In genomic region chr2:135004005-135004746, GRCh38 we compare ENCODE assay signal across 9 cellular contexts. TPM values are rescaled to one million over a fixed set of nuclear protein-coding genes. Genes with fewer than 3 reads are reported as not detected.
DNase-seq lines count a peak whose midpoint lies in the region; ATAC-seq, FAIRE-seq and TF ChIP-seq lines count a peak whose summit lies in the region.
"Had no signal": no experiment of that assay in that cellular context is flagged by ENCODE, and none has a peak within 500 bp of the region (broad histone marks: within the 10 kb centered on the region; RNA-seq: fewer than 3 reads in every experiment).

No MANE protein-coding gene starts in this region.

- peak; percentile 93 to 96 for TF ChIP-seq RAD21 in K562 (CRISPR knock-in tag; conservative IDR thresholded peaks at IDR 0.05 in 1 of 2, IDR thresholded peaks at IDR 0.05 in 1 of 2)

- no TSS peak for BruUV-seq in K562 (replicated peaks; lab: Mats Ljungman, UMichigan)

- TF ChIP-seq CTCF in K562 (IDR thresholded peaks at IDR 0.05 in 2 of 3, conservative IDR thresholded peaks at IDR 0.05 in 1 of 3; ENCODE audit: insufficient read depth in 2 of 3, low read depth in 1 of 3, low read length in 3 of 3), result peak; percentile 91 to 96 (median 92)

- peak; percentile 91 for ATAC-seq in HG02642 (IDR thresholded peaks at IDR 0.05; ENCODE audit: poor library complexity, unreplicated experiment)
- peak; percentile 99 for ATAC-seq in K562

- H3K27ac ChIP-seq in K562 (ENCODE audit: extremely low read depth, low read depth, low read length), result no peak overlapping the region
- H3K27ac ChIP-seq: BLaER1 had no signal

- 6% methylated on average over 17 of the region's 17 CpGs for WGBS in K562 (ENCODE audit: insufficient coverage, low coverage, missing lambda C conversion rate)

- no peaks in the 10 kb centered on the region for H3K9me1 ChIP-seq in K562 (ENCODE audit: control insufficient read depth, insufficient read depth, low read length)

- no peaks in the 10 kb centered on the region for H4K20me1 ChIP-seq in K562 (replicated peaks; ENCODE audit: control insufficient read depth, insufficient read depth, low read length)
- H4K20me1 ChIP-seq: BLaER1 had no signal

- peak overlapping the region; percentile 73 for H2AFZ ChIP-seq in K562 (ENCODE audit: low read depth, low read length)

- no peak for TF ChIP-seq EP300 in K562 (IDR thresholded peaks at IDR 0.05; ENCODE audit: low read length)

- in situ Hi-C loops in K562 (cut with MboI), result no loop called here

- no peaks in the 10 kb centered on the region for H3K27me3 ChIP-seq in K562 (ENCODE audit: control insufficient read depth in 2 of 2, insufficient read depth in 2 of 2, low read length in 2 of 2)
- H3K27me3 ChIP-seq: BLaER1 had no signal

- H3K4me2 ChIP-seq in K562 (ENCODE audit: insufficient read depth, low read length), result peak overlapping the region; percentile 61
- H3K4me2 ChIP-seq: BLaER1 had no signal

- FAIRE-seq in TTC549 (lab: Jason Lieb, UNC) (peak; percentile 62), K562 (lab: Jason Lieb, UNC) (peak; percentile 76)

- H3K9me3 ChIP-seq in K562 (replicated peaks; ENCODE audit: control insufficient read depth, insufficient read depth, low read depth, low read length), result no peaks in the 10 kb centered on the region
- H3K9me3 ChIP-seq: BLaER1 had no signal

- POLR2A ChIA-PET in K562 (lab: Yijun Ruan, JAX), result interaction anchor here (0.6 to 0.7 kb wide), 3 partner anchors 368 to 1430 kb away, joined by 3 to 4 read pairs (median 3); no protein-coding TSS in a partner anchor

- TF ChIP-seq POLR2A in K562 (conservative IDR thresholded peaks at IDR 0.05), result no peak

- no peaks in the 10 kb centered on the region for H3K36me3 ChIP-seq in K562 (ENCODE audit: control insufficient read depth, insufficient read depth, low read length)
- H3K36me3 ChIP-seq: BLaER1 had no signal

- H3K79me2 ChIP-seq in K562 (ENCODE audit: control insufficient read depth, insufficient read depth, low read length), result no peaks in the 10 kb centered on the region

- CTCF ChIA-PET in K562 (lab: Yijun Ruan, JAX; ENCODE audit: low intra/inter-chr PET ratio), result interaction anchor here (0.5 to 3.0 kb wide), 6 partner anchors 528 to 706 kb away, joined by 3 to 13 read pairs (median 4); no protein-coding TSS in a partner anchor

- DNase-seq in NCI-H1417 (lab: John Stamatoyannopoulos, UW) (peak; percentile 71 to 87 (median 77)), NCI-H1417 treated with DMSO at 0.1 percent for 48 hours (lab: John Stamatoyannopoulos, UW) (no peak), NCI-H1694 (lab: John Stamatoyannopoulos, UW) (peak; percentile 81), K562 (ENCODE audit: extremely low read depth in 1 of 4, low spot score in 3 of 4) (peak; percentile 77 to 82 (median 81)), iPS DF 19.7 (ENCODE audit: low read depth, low spot score) (peak; percentile 33), smooth muscle cell of the brain vasculature (ENCODE audit: low read depth, low spot score) (peak; percentile 18)

- no peak overlapping the region for H3K4me3 ChIP-seq in K562
- H3K4me3 ChIP-seq: BLaER1 had no signal

- no peak overlapping the region; a peak in 1 of 4 replicates for H3K9ac ChIP-seq in K562 (ENCODE audit: insufficient read depth in 1 of 2, low read depth in 2 of 2, low read length in 2 of 2)
- H3K9ac ChIP-seq: BLaER1 had no signal

- peaks cover 0 to 8% of the 10 kb centered on the region in 2 experiments; a peak in 2 of 5 replicates for H3K4me1 ChIP-seq in K562 (replicated peaks in 1 of 2; ENCODE audit: control insufficient read depth in 2 of 2, insufficient read depth in 2 of 2, low read length in 2 of 2)
- H3K4me1 ChIP-seq: BLaER1 had no signal

- intact Hi-C loops in K562 (cut with micrococcal nuclease), result loop anchor here (1.0 to 10.0 kb wide), 9 partner anchors 47 to 1381 kb away; partner anchors contain the start of genes R3HDM1 and ZRANB3

TF ChIP-seq in K562, 482 proteins besides CTCF, POLR2A, EP300 and RAD21 (continues in another document):
- TF ChIP-seq ZNF655 (CRISPR knock-in tag; IDR thresholded peaks at IDR 0.05) (no peak), KAT2B (IDR thresholded peaks at IDR 0.05; ENCODE audit: low read depth, low read length) (no peak), FOXM1 (IDR thresholded peaks at IDR 0.05; ENCODE audit: low read depth) (no peak), FOXM1 (CRISPR knock-in tag; IDR thresholded peaks at IDR 0.05; ENCODE audit: low read depth) (no peak), SMC3 (conservative IDR thresholded peaks at IDR 0.05; ENCODE audit: insufficient read depth, low read depth, low read length) (peak; percentile 92), PML (IDR thresholded peaks at IDR 0.05; ENCODE audit: low read length) (no peak), MTF1 (CRISPR knock-in tag; IDR thresholded peaks at IDR 0.05; ENCODE audit: borderline replicate concordance) (no peak), SMAD2 (IDR thresholded peaks at IDR 0.05; ENCODE audit: low read depth, low read length) (no peak), KDM5B (IDR thresholded peaks at IDR 0.05; ENCODE audit: insufficient replicate concordance, low read depth, low read length) (no peak)
- TF ChIP-seq, protein P1, sequence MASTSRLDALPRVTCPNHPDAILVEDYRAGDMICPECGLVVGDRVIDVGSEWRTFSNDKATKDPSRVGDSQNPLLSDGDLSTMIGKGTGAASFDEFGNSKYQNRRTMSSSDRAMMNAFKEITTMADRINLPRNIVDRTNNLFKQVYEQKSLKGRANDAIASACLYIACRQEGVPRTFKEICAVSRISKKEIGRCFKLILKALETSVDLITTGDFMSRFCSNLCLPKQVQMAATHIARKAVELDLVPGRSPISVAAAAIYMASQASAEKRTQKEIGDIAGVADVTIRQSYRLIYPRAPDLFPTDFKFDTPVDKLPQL (IDR thresholded peaks at IDR 0.05; ENCODE audit: extremely low read depth, insufficient read length), result no peak
- TF ChIP-seq, protein P2, sequence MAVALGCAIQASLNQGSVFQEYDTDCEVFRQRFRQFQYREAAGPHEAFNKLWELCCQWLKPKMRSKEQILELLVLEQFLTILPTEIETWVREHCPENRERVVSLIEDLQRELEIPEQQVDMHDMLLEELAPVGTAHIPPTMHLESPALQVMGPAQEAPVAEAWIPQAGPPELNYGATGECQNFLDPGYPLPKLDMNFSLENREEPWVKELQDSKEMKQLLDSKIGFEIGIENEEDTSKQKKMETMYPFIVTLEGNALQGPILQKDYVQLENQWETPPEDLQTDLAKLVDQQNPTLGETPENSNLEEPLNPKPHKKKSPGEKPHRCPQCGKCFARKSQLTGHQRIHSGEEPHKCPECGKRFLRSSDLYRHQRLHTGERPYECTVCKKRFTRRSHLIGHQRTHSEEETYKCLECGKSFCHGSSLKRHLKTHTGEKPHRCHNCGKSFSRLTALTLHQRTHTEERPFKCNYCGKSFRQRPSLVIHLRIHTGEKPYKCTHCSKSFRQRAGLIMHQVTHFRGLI (CRISPR knock-in tag; IDR thresholded peaks at IDR 0.05), result no peak

RNA-seq across cellular contexts. Expression of gene MAP3K19, which starts 43.1 kb away (rescaled TPM):
- not detected in 2 replicates for total RNA-seq in K562 (2011; cell fraction: chromatin; rRNA removed; ENCODE audit: low replicate concordance)
- not detected in 2 replicates for total RNA-seq in K562 (2011; cell fraction: nucleolus; rRNA removed)
- not detected in 2 replicates for total RNA-seq in K562 (2011; cell fraction: nucleoplasm; rRNA removed)
- total RNA-seq in K562 (2014; rRNA removed) (not detected in 2 replicates), K562 (2014; rRNA removed; fragmentation: Illumina TruSeq; extraction: Trizol) (not detected in 2 replicates), K562 (2015; rRNA removed; fragmentation: Illumina TruSeq; extraction: Trizol) (not detected in 2 replicates), K562 (2021) (not detected in 2 replicates)
- polyA plus RNA-seq in K562 (2011; rRNA removed) (not detected in 2 replicates), K562 (2014; fragmentation: Illumina TruSeq; extraction: Trizol) (not detected in 2 replicates), K562 (2014; fragmentation: Nextera tagmentation; extraction: Ambion mirVana) (not detected), K562 (2014; rRNA removed) (0.29 TPM in 1 of 2 replicates, not detected in the other)
- not detected in 2 replicates for polyA plus RNA-seq in K562 (2011; cell fraction: cytosol; rRNA removed)
- polyA plus RNA-seq in K562 (2011; cell fraction: nucleus; rRNA removed), result not detected in 2 replicates
- polyA plus RNA-seq in K562 (2012), result not detected in 2 replicates
- not detected in 2 replicates for polyA minus RNA-seq in K562 (2011; rRNA and poly(A)+ RNA removed)
- polyA minus RNA-seq in K562 (2011; cell fraction: cytosol; rRNA and poly(A)+ RNA removed), result not detected in 2 replicates
- polyA minus RNA-seq in K562 (2011; cell fraction: nucleus; rRNA and poly(A)+ RNA removed), result not detected in 2 replicates

RNA-seq across cellular contexts. Expression of gene RAB3GAP1, which starts 47.9 kb away (rescaled TPM):
- total RNA-seq in K562 (2011; cell fraction: chromatin; rRNA removed; ENCODE audit: low replicate concordance), result 46.1 and 127 TPM in 2 replicates
- total RNA-seq in K562 (2011; cell fraction: nucleolus; rRNA removed), result 17.7 and 24.5 TPM in 2 replicates
- 49.3 and 67.2 TPM in 2 replicates for total RNA-seq in K562 (2011; cell fraction: nucleoplasm; rRNA removed)
- 23.6 and 28.1 TPM in 2 replicates for total RNA-seq in K562 (2014; rRNA removed)
- total RNA-seq in K562 (2014; rRNA removed; fragmentation: Illumina TruSeq; extraction: Trizol), result 48.6 and 56.6 TPM in 2 replicates
- total RNA-seq in K562 (2015; rRNA removed; fragmentation: Illumina TruSeq; extraction: Trizol), result 38.0 and 40.7 TPM in 2 replicates
- total RNA-seq in K562 (2021), result 33.0 and 35.0 TPM in 2 replicates
- polyA plus RNA-seq in K562 (2011; rRNA removed), result 19.1 and 25.0 TPM in 2 replicates
- polyA plus RNA-seq in K562 (2011; cell fraction: cytosol; rRNA removed), result 7.2 and 17.3 TPM in 2 replicates
- 14.1 and 18.3 TPM in 2 replicates for polyA plus RNA-seq in K562 (2011; cell fraction: nucleus; rRNA removed)
- polyA plus RNA-seq in K562 (2012), result 28.3 and 38.9 TPM in 2 replicates
- polyA plus RNA-seq in K562 (2014; fragmentation: Illumina TruSeq; extraction: Trizol), result 32.9 and 38.0 TPM in 2 replicates
- 10 to 100 TPM; 15.5 to 35.6 TPM for polyA plus RNA-seq in K562 (2014; fragmentation: Nextera tagmentation; extraction: Ambion mirVana)
- polyA plus RNA-seq in K562 (2014; rRNA removed), result 24.4 and 27.3 TPM in 2 replicates
- 66.9 and 67.5 TPM in 2 replicates for polyA minus RNA-seq in K562 (2011; rRNA and poly(A)+ RNA removed)
- polyA minus RNA-seq in K562 (2011; cell fraction: cytosol; rRNA and poly(A)+ RNA removed), result 23.8 and 28.3 TPM in 2 replicates
- polyA minus RNA-seq in K562 (2011; cell fraction: nucleus; rRNA and poly(A)+ RNA removed), result 18.6 and 30.9 TPM in 2 replicates
